15 cellular contexts compared by ENCODE assay signal in the genomic region with DNA sequence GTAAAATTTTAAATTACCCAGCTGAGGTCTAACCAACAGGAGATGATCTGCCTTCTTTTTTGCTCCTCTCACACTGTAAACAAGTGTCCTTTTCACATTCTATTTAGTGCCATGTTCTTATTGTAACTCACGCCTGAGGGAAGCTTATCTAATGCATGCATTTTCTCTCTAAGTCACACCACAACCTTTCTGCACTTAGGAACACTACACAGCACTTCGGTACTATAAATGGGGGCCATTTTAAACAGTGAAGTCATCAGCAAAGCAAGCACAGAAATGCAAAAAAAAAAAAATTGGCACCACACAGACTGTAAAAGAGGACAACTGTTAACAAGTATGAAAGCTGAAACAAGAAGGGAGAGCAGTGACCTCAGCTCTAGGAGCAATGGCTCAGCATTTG. TPM values are rescaled to one million over a fixed set of nuclear protein-coding genes. Genes with fewer than 3 reads are reported as not detected.
"Had no signal": no experiment of that assay in that cellular context is flagged by ENCODE, and none has a peak within 500 bp of the region (broad histone marks: within the 10 kb centered on the region; RNA-seq: fewer than 3 reads in every experiment).

No MANE protein-coding gene starts in this region.

- H3K27ac ChIP-seq: esophagus squamous epithelium, foreskin keratinocyte, heart left ventricle, thyroid gland, uterus had no signal

- ATAC-seq: foreskin keratinocyte; left lobe of liver; right cardiac atrium; stimulated activated effector memory CD8-positive, alpha-beta T cell treated with anti-CD3 and anti-CD28 coated beads, Interleukin-12 subunit alpha, Interleukin-12 subunit beta, amount 100 ng/mL, for 72 hours had no signal

- H3K4me1 Mint-ChIP-seq: activated CD4-positive, alpha-beta T cell treated with anti-CD3 and anti-CD28 coated beads, Interleukin-2, amount 10 ng/mL, durations not matched to agents 7 days and 5 days; memory B cell; stimulated activated effector memory CD8-positive, alpha-beta T cell treated with anti-CD3 and anti-CD28 coated beads, Interleukin-12 subunit alpha, Interleukin-12 subunit beta, amount 100 ng/mL, for 72 hours had no signal

- H3K27ac Mint-ChIP-seq: activated CD4-positive, alpha-beta T cell treated with anti-CD3 and anti-CD28 coated beads, Interleukin-2, amount 10 ng/mL, durations not matched to agents 7 days and 5 days; activated naive CD8-positive, alpha-beta T cell; memory B cell; stimulated activated effector memory CD8-positive, alpha-beta T cell treated with anti-CD3 and anti-CD28 coated beads, Interleukin-12 subunit alpha, Interleukin-12 subunit beta, amount 100 ng/mL, for 72 hours had no signal

- DNase-seq: activated CD4-positive, alpha-beta T cell treated with anti-CD3 and anti-CD28 coated beads, Interleukin-2, amount 10 ng/mL, durations not matched to agents 7 days and 5 days; activated CD4-positive, CD25-positive, alpha-beta regulatory T cell; activated effector memory CD4-positive, alpha-beta T cell treated with anti-CD3 and anti-CD28 coated beads, Interleukin-2, amount 50 U/mL, for 16 hours; activated T-cell treated with anti-CD3 and anti-CD28 coated beads, Interleukin-2, amount 50 U/mL, for 1 hour; esophagus squamous epithelium; foreskin keratinocyte; heart left ventricle; right cardiac atrium; T-helper 2 cell; thyroid gland; uterus had no signal

- H3K4me3 Mint-ChIP-seq: activated CD4-positive, alpha-beta T cell treated with anti-CD3 and anti-CD28 coated beads, Interleukin-2, amount 10 ng/mL, durations not matched to agents 7 days and 5 days; activated naive CD8-positive, alpha-beta T cell; memory B cell; stimulated activated effector memory CD8-positive, alpha-beta T cell treated with anti-CD3 and anti-CD28 coated beads, Interleukin-12 subunit alpha, Interleukin-12 subunit beta, amount 100 ng/mL, for 72 hours had no signal

- H3K27me3 ChIP-seq: esophagus squamous epithelium, foreskin keratinocyte, heart left ventricle, thyroid gland, uterus had no signal

- H3K9me3 ChIP-seq: esophagus squamous epithelium, heart left ventricle, thyroid gland, uterus had no signal

- H3K4me1 ChIP-seq: esophagus squamous epithelium, foreskin keratinocyte, heart left ventricle, thyroid gland, uterus had no signal

- H3K36me3 Mint-ChIP-seq: activated naive CD8-positive, alpha-beta T cell; memory B cell; stimulated activated effector memory CD8-positive, alpha-beta T cell treated with anti-CD3 and anti-CD28 coated beads, Interleukin-12 subunit alpha, Interleukin-12 subunit beta, amount 100 ng/mL, for 72 hours had no signal

- H3K9me3 Mint-ChIP-seq: activated CD4-positive, alpha-beta T cell treated with anti-CD3 and anti-CD28 coated beads, Interleukin-2, amount 10 ng/mL, durations not matched to agents 7 days and 5 days; memory B cell; stimulated activated effector memory CD8-positive, alpha-beta T cell treated with anti-CD3 and anti-CD28 coated beads, Interleukin-12 subunit alpha, Interleukin-12 subunit beta, amount 100 ng/mL, for 72 hours had no signal

- H3K36me3 ChIP-seq: esophagus squamous epithelium, heart left ventricle, thyroid gland, uterus had no signal

- H3K4me3 ChIP-seq: esophagus squamous epithelium, heart left ventricle, thyroid gland, uterus had no signal

RNA-seq across cellular contexts. Expression of a gene that starts 45.2 kb away (rescaled TPM):
- total RNA-seq: activated CD4-positive, alpha-beta T cell treated with anti-CD3 and anti-CD28 coated beads, Interleukin-2, amount 10 ng/mL, durations not matched to agents 7 days and 5 days; right cardiac atrium had no signal
